29 cellular contexts compared by ENCODE assay signal in the genomic region with DNA sequence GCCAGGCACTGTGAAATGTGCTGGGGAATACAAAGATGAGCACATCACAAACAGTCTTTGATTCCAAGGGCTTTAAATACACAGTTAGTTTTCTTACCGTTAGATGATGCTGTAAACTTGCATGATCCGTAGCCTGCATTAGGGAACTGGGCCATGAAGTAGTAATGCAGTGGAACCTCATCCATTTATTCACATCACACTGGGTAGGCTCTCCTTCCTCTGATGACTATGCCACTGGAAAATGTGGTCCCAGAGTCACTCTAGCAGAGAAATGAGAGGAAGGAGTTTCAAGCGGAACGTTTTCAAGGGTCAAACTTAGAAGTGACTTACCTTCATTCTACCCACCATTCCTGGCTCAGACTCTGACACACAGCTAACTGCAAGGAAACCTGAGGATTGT.
"Had no signal": no experiment of that assay in that cellular context is flagged by ENCODE, and none has a peak within 500 bp of the region (broad histone marks: within the 10 kb centered on the region; RNA-seq: fewer than 3 reads in every experiment).

No MANE protein-coding gene starts in this region.

- H3K36me3 Mint-ChIP-seq: activated naive CD4-positive, alpha-beta T cell treated with anti-CD3 and anti-CD28 coated beads, Interleukin-2, amount 50 U/mL, for 24 hours; activated naive CD8-positive, alpha-beta T cell treated with anti-CD3 and anti-CD28 coated beads, Interleukin-2, amount 10 ng/mL, durations not matched to agents 7 days and 5 days; T-cell had no signal

- H3K27ac Mint-ChIP-seq: activated CD4-positive, alpha-beta T cell treated with anti-CD3 and anti-CD28 coated beads, Interleukin-2, amount 10 ng/mL, durations not matched to agents 24 days and 14 days; activated CD8-positive, alpha-beta T cell treated with anti-CD3 and anti-CD28 coated beads for 36 hours; activated naive CD4-positive, alpha-beta T cell treated with anti-CD3 and anti-CD28 coated beads, Interleukin-2, amount 50 U/mL, for 24 hours; activated naive CD8-positive, alpha-beta T cell treated with anti-CD3 and anti-CD28 coated beads, Interleukin-2, amount 10 ng/mL, durations not matched to agents 7 days and 5 days; activated T-cell treated with anti-CD3 and anti-CD28 coated beads, Interleukin-2, amount 50 U/mL, for 24 hours; activated T-helper 2 cell treated with anti-CD3 and anti-CD28 coated beads, Interferon-gamma antibody, Interleukin-2, Interleukin-4, amounts not matched to agents 10 μg/mL and 5 μg/mL and 100 μg/mL, durations not matched to agents 14 hours and 24 hours and 36 hours; T-cell; T-helper 17 cell had no signal

- H3K4me3 Mint-ChIP-seq: activated CD4-positive, alpha-beta T cell treated with anti-CD3 and anti-CD28 coated beads, Interleukin-2, amount 10 ng/mL, durations not matched to agents 24 days and 14 days; activated CD8-positive, alpha-beta T cell treated with anti-CD3 and anti-CD28 coated beads for 36 hours; activated naive CD4-positive, alpha-beta T cell treated with anti-CD3 and anti-CD28 coated beads, Interleukin-2, amount 50 U/mL, for 24 hours; activated naive CD8-positive, alpha-beta T cell treated with anti-CD3 and anti-CD28 coated beads, Interleukin-2, amount 10 ng/mL, durations not matched to agents 7 days and 5 days; activated T-cell treated with anti-CD3 and anti-CD28 coated beads, Interleukin-2, amount 50 U/mL, for 24 hours; T-cell; T-helper 17 cell had no signal

- H3K27me3 Mint-ChIP-seq: activated CD8-positive, alpha-beta T cell treated with anti-CD3 and anti-CD28 coated beads for 36 hours; activated naive CD4-positive, alpha-beta T cell treated with anti-CD3 and anti-CD28 coated beads, Interleukin-2, amount 50 U/mL, for 24 hours; activated T-cell treated with anti-CD3 and anti-CD28 coated beads, Interleukin-2, amount 50 U/mL, for 24 hours; T-helper 17 cell had no signal

- H3K4me1 Mint-ChIP-seq: activated CD4-positive, alpha-beta T cell treated with anti-CD3 and anti-CD28 coated beads, Interleukin-2, amount 10 ng/mL, durations not matched to agents 24 days and 14 days; activated naive CD4-positive, alpha-beta T cell treated with anti-CD3 and anti-CD28 coated beads, Interleukin-2, amount 50 U/mL, for 24 hours; activated naive CD8-positive, alpha-beta T cell treated with anti-CD3 and anti-CD28 coated beads, Interleukin-2, amount 10 ng/mL, durations not matched to agents 7 days and 5 days; T-cell had no signal

- H3K36me3 ChIP-seq: adrenal gland, breast epithelium had no signal

- H3K27me3 ChIP-seq: adrenal gland, body of pancreas, breast epithelium had no signal

- H3K9me3 Mint-ChIP-seq: activated CD8-positive, alpha-beta T cell treated with anti-CD3 and anti-CD28 coated beads for 36 hours; activated naive CD4-positive, alpha-beta T cell treated with anti-CD3 and anti-CD28 coated beads, Interleukin-2, amount 50 U/mL, for 24 hours; activated naive CD8-positive, alpha-beta T cell treated with anti-CD3 and anti-CD28 coated beads, Interleukin-2, amount 10 ng/mL, durations not matched to agents 7 days and 5 days; activated T-cell treated with anti-CD3 and anti-CD28 coated beads, Interleukin-2, amount 50 U/mL, for 24 hours; activated T-helper 2 cell treated with anti-CD3 and anti-CD28 coated beads, Interferon-gamma antibody, Interleukin-2, Interleukin-4, amounts not matched to agents 10 μg/mL and 5 μg/mL and 100 μg/mL, durations not matched to agents 14 hours and 24 hours and 36 hours; T-cell had no signal

- H3K4me3 ChIP-seq: adrenal gland, body of pancreas, breast epithelium had no signal

- H3K4me1 ChIP-seq: breast epithelium had no signal

- H3K4me2 ChIP-seq: KMS-11 had no signal

- DNase-seq: activated CD4-positive, alpha-beta T cell treated with anti-CD3 and anti-CD28 coated beads, Interleukin-2, amount 10 ng/mL, durations not matched to agents 24 days and 14 days; activated CD4-positive, alpha-beta T cell treated with anti-CD3 and anti-CD28 coated beads, Interleukin-2, amount 50 U/mL, for 4 hours; activated CD8-positive, alpha-beta T cell treated with anti-CD3 and anti-CD28 coated beads for 36 hours; activated gamma-delta T cell; activated naive CD4-positive, alpha-beta T cell treated with Interleukin-2 at 50 U/mL for 16 hours; activated naive CD8-positive, alpha-beta T cell treated with anti-CD3 and anti-CD28 coated beads, Interleukin-2, amount 10 ng/mL, durations not matched to agents 7 days and 5 days; activated T-cell treated with anti-CD3 and anti-CD28 coated beads, Interleukin-2, amount 50 U/mL, for 24 hours; adrenal gland; body of pancreas; caudate nucleus; cerebellar nuclear complex; MM.1S; MV-4-11; NCI-H1092; NCI-H1436 treated with DMSO at 0.1 percent for 48 hours; NCI-H1694 treated with DMSO at 0.1 percent for 48 hours; NCI-H2029; NCI-H345; NCI-H524 treated with DMSO at 0.1 percent for 48 hours; RPMI8226; SHP77 treated with DMSO at 0.1 percent for 48 hours; T-cell; T-helper 17 cell had no signal

- ATAC-seq: activated CD8-positive, alpha-beta T cell treated with anti-CD3 and anti-CD28 coated beads for 36 hours; body of pancreas; Panc1; SK-N-SH treated with all-trans-retinoic acid at 6 μM for 48 hours; T-cell; T-helper 17 cell had no signal

- H3K27ac ChIP-seq: adrenal gland, body of pancreas, breast epithelium, KMS-11 had no signal
